In genomic region chr3:25548836-25549235, GRCh38 we compare ENCODE assay signal across 19 cellular contexts.
"Had no signal": no experiment of that assay in that cellular context is flagged by ENCODE, and none has a peak within 500 bp of the region (broad histone marks: within the 10 kb centered on the region; RNA-seq: fewer than 3 reads in every experiment).

No MANE protein-coding gene starts in this region.

- H3K36me3 ChIP-seq: esophagus squamous epithelium, ovary, tibial artery, uterus had no signal

- H3K27ac Mint-ChIP-seq: activated CD4-positive, alpha-beta T cell treated with anti-CD3 and anti-CD28 coated beads, Interleukin-2, amount 10 ng/mL, durations not matched to agents 7 days and 5 days; activated naive CD8-positive, alpha-beta T cell treated with anti-CD3 and anti-CD28 coated beads, Interleukin-2, amount 10 ng/mL, durations not matched to agents 7 days and 5 days; activated T-helper 1 cell treated with anti-CD3 and anti-CD28 coated beads, Interleukin-12 subunit alpha, Interleukin-12 subunit beta, Interleukin-2, Interleukin-4 antibody, amounts not matched to agents 30 ng/mL and 10 ng/mL and 1 ng/mL, durations not matched to agents 14 hours and 24 hours and 36 hours; stimulated activated naive B cell treated with anti-CD40 and anti-IgM and Interleukin-4, amounts not matched to agents 10 μg/mL and 1 μg/mL and 100 μg/mL, for 72 hours had no signal

- H3K27me3 Mint-ChIP-seq: activated CD4-positive, alpha-beta T cell treated with anti-CD3 and anti-CD28 coated beads, Interleukin-2, amount 10 ng/mL, durations not matched to agents 7 days and 5 days had no signal

- H3K27me3 ChIP-seq: dorsolateral prefrontal cortex, esophagus squamous epithelium, ovary, tibial artery, uterus had no signal

- H3K4me1 ChIP-seq: uterus had no signal

- ATAC-seq: left colon; stimulated activated naive B cell treated with anti-CD40 and anti-IgM and Interleukin-4, amounts not matched to agents 10 μg/mL and 1 μg/mL and 100 μg/mL, for 72 hours had no signal

- FAIRE-seq: TTC549 had no signal

- H3K27ac ChIP-seq: dorsolateral prefrontal cortex, esophagus squamous epithelium, ovary, tibial artery, uterus had no signal

- H3K4me3 ChIP-seq: dorsolateral prefrontal cortex, esophagus squamous epithelium, lung, ovary, tibial artery, uterus had no signal

- H3K4me1 Mint-ChIP-seq: activated CD4-positive, alpha-beta T cell treated with anti-CD3 and anti-CD28 coated beads, Interleukin-2, amount 10 ng/mL, durations not matched to agents 7 days and 5 days; activated naive CD8-positive, alpha-beta T cell treated with anti-CD3 and anti-CD28 coated beads, Interleukin-2, amount 10 ng/mL, durations not matched to agents 7 days and 5 days; stimulated activated naive B cell treated with anti-CD40 and anti-IgM and Interleukin-4, amounts not matched to agents 10 μg/mL and 1 μg/mL and 100 μg/mL, for 72 hours had no signal

- H3K9me3 ChIP-seq: esophagus squamous epithelium, ovary, tibial artery, uterus had no signal

- H3K4me3 Mint-ChIP-seq: activated CD4-positive, alpha-beta T cell treated with anti-CD3 and anti-CD28 coated beads, Interleukin-2, amount 10 ng/mL, durations not matched to agents 7 days and 5 days; activated naive CD8-positive, alpha-beta T cell treated with anti-CD3 and anti-CD28 coated beads, Interleukin-2, amount 10 ng/mL, durations not matched to agents 7 days and 5 days; activated T-helper 1 cell treated with anti-CD3 and anti-CD28 coated beads, Interleukin-12 subunit alpha, Interleukin-12 subunit beta, Interleukin-2, Interleukin-4 antibody, amounts not matched to agents 30 ng/mL and 10 ng/mL and 1 ng/mL, durations not matched to agents 14 hours and 24 hours and 36 hours; stimulated activated naive B cell treated with anti-CD40 and anti-IgM and Interleukin-4, amounts not matched to agents 10 μg/mL and 1 μg/mL and 100 μg/mL, for 72 hours had no signal

- DNase-seq: activated CD4-positive, alpha-beta T cell treated with anti-CD3 and anti-CD28 coated beads, Interleukin-2, amount 10 ng/mL, durations not matched to agents 7 days and 5 days; activated CD4-positive, CD25-positive, alpha-beta regulatory T cell; activated naive CD4-positive, alpha-beta T cell; activated naive CD8-positive, alpha-beta T cell treated with anti-CD3 and anti-CD28 coated beads, Interleukin-2, amount 10 ng/mL, durations not matched to agents 7 days and 5 days; anterior cingulate cortex; dorsolateral prefrontal cortex; esophagus squamous epithelium; foreskin fibroblast; head of caudate nucleus; left colon; ovary; stimulated activated CD4-positive, alpha-beta T cell treated with anti-CD3 and anti-CD28 coated beads, Interleukin-2, amount 100 ng/mL, for 48 hours; stimulated activated naive B cell treated with anti-CD40 and anti-IgM and Interleukin-4, amounts not matched to agents 10 μg/mL and 1 μg/mL and 100 μg/mL, for 72 hours; SW 1271; tibial artery; uterus had no signal

- H3K9me3 Mint-ChIP-seq: activated CD4-positive, alpha-beta T cell treated with anti-CD3 and anti-CD28 coated beads, Interleukin-2, amount 10 ng/mL, durations not matched to agents 7 days and 5 days; activated naive CD8-positive, alpha-beta T cell treated with anti-CD3 and anti-CD28 coated beads, Interleukin-2, amount 10 ng/mL, durations not matched to agents 7 days and 5 days; activated T-helper 1 cell treated with anti-CD3 and anti-CD28 coated beads, Interleukin-12 subunit alpha, Interleukin-12 subunit beta, Interleukin-2, Interleukin-4 antibody, amounts not matched to agents 30 ng/mL and 10 ng/mL and 1 ng/mL, durations not matched to agents 14 hours and 24 hours and 36 hours had no signal

- H3K36me3 Mint-ChIP-seq: activated naive CD8-positive, alpha-beta T cell treated with anti-CD3 and anti-CD28 coated beads, Interleukin-2, amount 10 ng/mL, durations not matched to agents 7 days and 5 days; stimulated activated naive B cell treated with anti-CD40 and anti-IgM and Interleukin-4, amounts not matched to agents 10 μg/mL and 1 μg/mL and 100 μg/mL, for 72 hours had no signal
